ENCODE assay signal across 27 cellular contexts in the genomic region with DNA sequence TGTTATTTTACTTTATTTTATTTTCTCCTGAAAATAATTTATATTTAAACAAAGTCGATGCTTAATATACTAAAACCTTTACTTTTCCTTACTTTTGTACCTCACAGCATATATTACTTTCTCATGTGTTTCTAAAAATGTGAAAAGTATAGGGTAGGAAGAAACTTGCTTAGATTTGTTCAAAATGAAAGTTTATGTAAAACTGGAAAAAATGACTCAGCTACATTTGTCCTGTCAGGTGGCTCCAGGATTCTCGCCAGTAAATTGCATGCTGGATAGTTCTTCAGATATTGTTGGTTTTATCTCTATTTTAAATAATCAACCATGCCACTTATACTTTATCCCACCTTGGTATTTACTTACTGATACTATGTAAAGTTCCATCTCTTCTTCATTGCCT.
DNase-seq lines count a peak whose midpoint lies in the region; ATAC-seq, FAIRE-seq and TF ChIP-seq lines count a peak whose summit lies in the region.
"Had no signal": no experiment of that assay in that cellular context is flagged by ENCODE, and none has a peak within 500 bp of the region (broad histone marks: within the 10 kb centered on the region; RNA-seq: fewer than 3 reads in every experiment).

No MANE protein-coding gene starts in this region.

- no peak for TF ChIP-seq POLR2A in spleen (IDR thresholded peaks at IDR 0.05)

- H3K27me3 ChIP-seq in OCI-LY3 (ENCODE audit: low read depth, low read length) (no peaks in the 10 kb centered on the region), spleen (replicated peaks in 1 of 7) (no peaks in the 10 kb centered on the region)
- H3K27me3 ChIP-seq: brain microvascular endothelial cell, esophagus squamous epithelium, heart left ventricle, neutrophil, right lobe of liver, stomach, uterus had no signal

- WGBS in spleen, 5 donors = 74 to 87% (median 80%) methylated on average over 2 of the region's 2 CpGs

- peak; percentile 27 for FAIRE-seq in A204.1 (lab: Jason Lieb, UNC)
- FAIRE-seq in kidney (lab: Jason Lieb, UNC) = no peak
- FAIRE-seq: keratinocyte had no signal

- peak; percentile 37 for ATAC-seq in GM19463 (IDR thresholded peaks at IDR 0.05; ENCODE audit: unreplicated experiment)
- ATAC-seq in HG03039 (IDR thresholded peaks at IDR 0.05; ENCODE audit: unreplicated experiment) = peak; percentile 39
- ATAC-seq: activated CD8-positive, alpha-beta T cell treated with anti-CD3 and anti-CD28 coated beads for 36 hours; CD8-positive, alpha-beta T cell; foreskin keratinocyte; heart left ventricle; Panc1; right lobe of liver; SK-N-SH treated with all-trans-retinoic acid at 6 μM for 48 hours had no signal

- H3K27ac ChIP-seq in OCI-LY3 (ENCODE audit: low read length) (peak overlapping the region; percentile 79), kidney (ENCODE audit: low read depth in 2 of 2, low read length in 2 of 2) (no peak overlapping the region), spleen (no peak overlapping the region)
- H3K27ac ChIP-seq: brain microvascular endothelial cell, esophagus squamous epithelium, foreskin keratinocyte, heart left ventricle, neutrophil, right lobe of liver, stomach, uterus had no signal

- peak overlapping the region; percentile 38 for H3K4me2 ChIP-seq in OCI-LY3 (ENCODE audit: low read length)

- H3K9me3 ChIP-seq in OCI-LY3 (ENCODE audit: insufficient read depth, low read length) (no peaks in the 10 kb centered on the region), kidney (ENCODE audit: control insufficient read depth in 1 of 2, low read length in 2 of 2) (no peaks in the 10 kb centered on the region), spleen (no peaks in the 10 kb centered on the region)
- H3K9me3 ChIP-seq: esophagus squamous epithelium, heart left ventricle, neutrophil, right lobe of liver, stomach, uterus had no signal

- H2AFZ ChIP-seq in OCI-LY3 (ENCODE audit: low read depth, low read length) = no peak overlapping the region

- H3K9ac ChIP-seq in OCI-LY3 (ENCODE audit: low read length) (peak overlapping the region; percentile 21; the same call in 1 of the 2 replicates), kidney (ENCODE audit: low read length in 2 of 2) (no peak overlapping the region)

- intact Hi-C loops in kidney (cut with DNase I) = no loop called here
- intact Hi-C loops in spleen (cut with DNase I; ENCODE audit: low total_unique reads) = no loop called here

- H3K4me3 ChIP-seq in OCI-LY3 (ENCODE audit: low read length) (peak overlapping the region; percentile 9; the same call in 1 of the 2 replicates), kidney (ENCODE audit: low read length in 2 of 2) (no peak overlapping the region), spleen (no peak overlapping the region)
- H3K4me3 ChIP-seq: esophagus squamous epithelium, heart left ventricle, right lobe of liver, stomach, uterus had no signal

- TF ChIP-seq CTCF in OCI-LY3 (IDR thresholded peaks at IDR 0.05; ENCODE audit: low read depth, low read length) (no peak), kidney (IDR thresholded peaks at IDR 0.05; ENCODE audit: borderline replicate concordance, extremely low read depth, insufficient read depth) (no peak), spleen (IDR thresholded peaks at IDR 0.05 in 8 of 11, conservative IDR thresholded peaks at IDR 0.05 in 3 of 11) (no peak)

- no peak for DNase-seq in KG1 (lab: John Stamatoyannopoulos, UW)
- DNase-seq in kidney = no peak
- no peak for DNase-seq in NCI-H1048 (lab: John Stamatoyannopoulos, UW)
- DNase-seq in spleen = no peak
- DNase-seq: activated CD8-positive, alpha-beta T cell treated with anti-CD3 and anti-CD28 coated beads for 36 hours; activated naive CD4-positive, alpha-beta T cell treated with anti-CD3 and anti-CD28 coated beads, Interleukin-2, amount 50 U/mL, for 16 hours; amniotic stem cell; brain microvascular endothelial cell; CD8-positive, alpha-beta T cell; esophagus squamous epithelium; foreskin keratinocyte; heart left ventricle; NCI-H2029; NCI-H2227 treated with DMSO at 0.1 percent for 48 hours; NCI-H526 treated with DMSO at 0.1 percent for 48 hours; right lobe of liver; Right ventricle myocardium superior; stomach; uterus had no signal

- H3K79me2 ChIP-seq in OCI-LY3 (ENCODE audit: low read length) = no peaks in the 10 kb centered on the region

- no peaks in the 10 kb centered on the region for H3K36me3 ChIP-seq in OCI-LY3 (replicated peaks; ENCODE audit: low read depth, low read length)
- no peaks in the 10 kb centered on the region for H3K36me3 ChIP-seq in kidney (ENCODE audit: control insufficient read depth in 1 of 2, insufficient read depth in 2 of 2, low read length in 2 of 2)
- H3K36me3 ChIP-seq in spleen = no peaks in the 10 kb centered on the region
- H3K36me3 ChIP-seq: brain microvascular endothelial cell, esophagus squamous epithelium, heart left ventricle, neutrophil, right lobe of liver, stomach had no signal

- no peaks in the 10 kb centered on the region for H4K20me1 ChIP-seq in OCI-LY3 (ENCODE audit: insufficient read depth, low read length)

- H3K4me1 ChIP-seq in OCI-LY3 (ENCODE audit: low read length) (peaks cover 39% of the 10 kb centered on the region), kidney (ENCODE audit: control insufficient read depth in 1 of 2, insufficient read depth in 1 of 2, low read depth in 1 of 2, low read length in 2 of 2) (no peaks in the 10 kb centered on the region), spleen (peaks cover 0 to 15% (median 0%) of the 10 kb centered on the region in 6 donors)
- H3K4me1 ChIP-seq: esophagus squamous epithelium, foreskin keratinocyte, heart left ventricle, right lobe of liver, stomach, uterus had no signal
